ENCODE assay signal across 15 cellular contexts in the genomic region with DNA sequence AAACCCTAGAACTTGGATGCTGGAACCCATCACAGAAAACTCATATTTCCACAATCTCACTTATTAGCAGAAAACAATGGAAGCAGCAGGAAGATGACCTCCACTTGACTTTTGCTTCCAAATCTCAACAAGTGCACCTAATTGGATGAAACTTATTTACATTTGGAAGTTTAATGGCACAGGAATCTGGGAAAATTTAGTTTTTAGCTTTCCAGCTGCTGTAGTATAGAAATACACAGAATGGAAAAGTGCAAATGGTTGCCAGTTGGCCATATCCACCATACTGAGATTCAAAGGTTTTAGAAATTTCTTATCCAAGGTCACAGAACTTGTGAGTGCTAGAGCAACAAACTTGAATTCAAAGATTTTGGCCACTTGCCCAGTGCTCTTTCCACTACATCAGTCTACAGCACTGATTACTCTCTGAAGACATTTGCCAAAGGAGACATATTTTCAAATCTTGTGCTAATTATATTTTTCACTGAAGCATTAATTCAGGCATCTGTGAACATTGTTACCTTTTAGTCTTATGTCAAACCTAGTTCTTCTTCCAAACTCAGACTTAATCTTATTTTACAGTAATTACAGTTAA. TPM values are rescaled to one million over a fixed set of nuclear protein-coding genes. Genes with fewer than 3 reads are reported as not detected.
DNase-seq lines count a peak whose midpoint lies in the region; ATAC-seq and TF ChIP-seq lines count a peak whose summit lies in the region.
"Had no signal": no experiment of that assay in that cellular context is flagged by ENCODE, and none has a peak within 500 bp of the region (broad histone marks: within the 10 kb centered on the region; RNA-seq: fewer than 3 reads in every experiment).

No MANE protein-coding gene starts in this region.

- H3K27ac ChIP-seq in right cardiac atrium (ENCODE audit: low read length): no peak overlapping the region
- H3K27ac ChIP-seq in testis: peak overlapping the region in 1 of 2 donors; percentile 6

- no peak for TF ChIP-seq POLR2A in testis (IDR thresholded peaks at IDR 0.05)

- intact Hi-C loops in right cardiac atrium (cut with DNase I) (no loop called here), testis (cut with DNase I; ENCODE audit: low total_unique reads) (no loop called here)

- in situ Hi-C loops in astrocyte of the spinal cord (cut with HindIII; ENCODE audit: low sequenced_read_pairs): no loop called here

- no peaks in the 10 kb centered on the region for H3K9me3 ChIP-seq in right cardiac atrium (ENCODE audit: control insufficient read depth, low read length)
- no peaks in the 10 kb centered on the region for H3K9me3 ChIP-seq in testis
- H3K9me3 ChIP-seq: thoracic aorta had no signal

- no peak for TF ChIP-seq CTCF in astrocyte of the spinal cord (IDR thresholded peaks at IDR 0.05; ENCODE audit: low read depth, low read length)
- TF ChIP-seq CTCF in testis (IDR thresholded peaks at IDR 0.05): no peak

- H3K27me3 ChIP-seq in right cardiac atrium (ENCODE audit: control insufficient read depth, insufficient read depth) (no peaks in the 10 kb centered on the region), testis (no peaks in the 10 kb centered on the region)

- no peak overlapping the region for H3K4me3 ChIP-seq in astrocyte of the spinal cord (ENCODE audit: low read depth, low read length)
- H3K4me3 ChIP-seq in right cardiac atrium (ENCODE audit: low read length): no peak overlapping the region
- H3K4me3 ChIP-seq in testis: no peak overlapping the region
- H3K4me3 ChIP-seq: thoracic aorta had no signal

- peak; percentile 83 to 86 for ATAC-seq in right cardiac atrium
- no peak for ATAC-seq in GM18498 (IDR thresholded peaks at IDR 0.05; ENCODE audit: unreplicated experiment)
- ATAC-seq: activated T-cell treated with anti-CD3 and anti-CD28 coated beads, Interleukin-2, amount 50 U/mL, for 4 hours had no signal

- peak; percentile 4 for DNase-seq in NCI-H2171 treated with DMSO at 0.1 percent for 48 hours (lab: John Stamatoyannopoulos, UW)
- DNase-seq in NCI-H2171 (lab: John Stamatoyannopoulos, UW): no peak
- peak; percentile 53 for DNase-seq in astrocyte of the spinal cord (ENCODE audit: low read depth, low spot score)
- DNase-seq in right cardiac atrium: peak in 1 of 3 donors; percentile 29
- peak; percentile 85 for DNase-seq in testis
- no peak for DNase-seq in DMS153 treated with DMSO at 0.1 percent for 48 hours (lab: John Stamatoyannopoulos, UW; ENCODE audit: unreplicated experiment)
- no peak for DNase-seq in HCEC 1CT
- DNase-seq: activated T-cell treated with anti-CD3 and anti-CD28 coated beads, Interleukin-2, amount 50 U/mL, for 4 hours; CD8-positive, alpha-beta memory T cell; mammary epithelial cell; NCI-H146; nucleus accumbens had no signal

- H3K36me3 ChIP-seq in testis (ENCODE audit: low read depth, missing control alignments): no peaks in the 10 kb centered on the region
- H3K36me3 ChIP-seq: thoracic aorta had no signal

- H3K4me1 ChIP-seq in right cardiac atrium (ENCODE audit: control insufficient read depth, insufficient read depth, low read length) (no peaks in the 10 kb centered on the region), testis (peaks cover 6% of the 10 kb centered on the region)

RNA-seq across cellular contexts. Expression of a gene that starts 9.3 kb away (rescaled TPM):
- total RNA-seq in right cardiac atrium: 10 to 100 TPM; 17.4 to 30.3 (median 27.3) TPM
- polyA plus RNA-seq in right cardiac atrium: 7.6 TPM
- total RNA-seq in testis: 10 to 100 TPM; 28.4 to 48.9 TPM
- polyA plus RNA-seq in testis (ENCODE audit: insufficient read depth, low read depth, low replicate concordance): 12.3 TPM
- total RNA-seq: A172 had no signal

Comparison
In these comparisons a context has a peak if more than half of its experiments do, and no peak if none do; other contexts are left out.
1. DNase-seq: peak in NCI-H2171 treated with DMSO at 0.1 percent for 48 hours (single experiment), astrocyte of the spinal cord (single experiment) and testis (single experiment); none in NCI-H2171 (single experiment), DMS153 treated with DMSO at 0.1 percent for 48 hours (single experiment) and HCEC 1CT (single experiment).